Comparison of ENCODE assay signal across 1 cellular context in genomic region chr11:104130161-104130560, GRCh38.
TF ChIP-seq lines count a peak whose summit lies in the region.

No MANE protein-coding gene starts in this region.

TF ChIP-seq in GM23338, 12 proteins besides CTCF, POLR2A, EP300 and RAD21 (continued from another document):
- no peak for TF ChIP-seq REST (IDR thresholded peaks at IDR 0.05; ENCODE audit: unreplicated experiment)
- TF ChIP-seq STAT1 (IDR thresholded peaks at IDR 0.05; ENCODE audit: unreplicated experiment) = no peak
- TF ChIP-seq JUNB (IDR thresholded peaks at IDR 0.05; ENCODE audit: unreplicated experiment) = no peak
- TF ChIP-seq ZNF331 (CRISPR knock-in tag; IDR thresholded peaks at IDR 0.05; ENCODE audit: low read depth) = no peak
- TF ChIP-seq NANOG (IDR thresholded peaks at IDR 0.05; ENCODE audit: borderline replicate concordance) = no peak
- TF ChIP-seq EZH2 (IDR thresholded peaks at IDR 0.05; ENCODE audit: low read depth, unreplicated experiment) = no peak
